In genomic region chr9:41119719-41120118, GRCh38 we compare ENCODE assay signal across 14 cellular contexts. TPM values are rescaled to one million over a fixed set of nuclear protein-coding genes. Genes with fewer than 3 reads are reported as not detected.
"Had no signal": no experiment of that assay in that cellular context is flagged by ENCODE, and none has a peak within 500 bp of the region (broad histone marks: within the 10 kb centered on the region; RNA-seq: fewer than 3 reads in every experiment).

No MANE protein-coding gene starts in this region.

RNA-seq across cellular contexts. Expression of gene FOXD4L6, which starts 8.8 kb away (rescaled TPM):
- total RNA-seq: activated CD4-positive, alpha-beta memory T cell treated with anti-CD3 and anti-CD28 coated beads, Interleukin-2, amount 10 ng/mL, durations not matched to agents 7 days and 5 days; activated CD4-positive, alpha-beta T cell treated with anti-CD3 and anti-CD28 coated beads for 36 hours; activated CD4-positive, alpha-beta T cell treated with anti-CD3 and anti-CD28 coated beads, Interleukin-2, amount 10 ng/mL, durations not matched to agents 7 days and 5 days; activated CD8-positive, alpha-beta memory T cell treated with anti-CD3 and anti-CD28 coated beads, Interleukin-2, amount 10 ng/mL, durations not matched to agents 7 days and 5 days; activated CD8-positive, alpha-beta T cell treated with anti-CD3 and anti-CD28 coated beads, Interleukin-2, amount 10 ng/mL, durations not matched to agents 7 days and 5 days; activated T-helper 2 cell treated with anti-CD3 and anti-CD28 coated beads, Interferon-gamma antibody, Interleukin-2, Interleukin-4, amounts not matched to agents 10 μg/mL and 5 μg/mL and 100 μg/mL, durations not matched to agents 14 hours and 24 hours and 36 hours; ascending aorta; bronchial epithelial cell; chondrocyte; T-helper 1 cell treated with Interleukin-12 subunit alpha and Interleukin-12 subunit beta and Interleukin-4 antibody, amounts not matched to agents 30 ng/mL and 1 ng/mL, for 36 hours; T-helper 17 cell; T-helper 2 cell treated with Interferon-gamma antibody and Interleukin-4, amounts not matched to agents 100 ng/mL and 5 ng/mL, for 36 hours; WTC11 had no signal
- polyA plus RNA-seq: adipose tissue had no signal
